ENCODE assay signal across 19 cellular contexts in the genomic region with DNA sequence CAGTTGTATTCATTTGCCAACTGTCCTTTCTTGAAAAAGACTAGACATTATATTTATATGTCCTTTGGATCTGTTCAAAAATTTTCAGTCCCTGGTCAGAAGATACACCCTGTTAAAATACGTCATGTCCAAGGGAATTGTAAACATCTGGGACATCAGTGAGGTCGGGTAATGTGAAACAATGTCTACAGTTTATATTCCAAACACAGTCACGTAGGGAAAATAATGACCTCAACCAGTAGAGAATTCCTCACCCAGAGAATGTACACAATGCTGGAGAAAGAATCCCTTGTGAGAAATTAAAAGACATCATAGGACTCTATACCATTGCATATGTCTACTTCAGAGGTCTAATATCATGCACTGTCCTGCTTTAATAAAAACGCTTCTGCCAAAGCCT.
"Had no signal": no experiment of that assay in that cellular context is flagged by ENCODE, and none has a peak within 500 bp of the region (broad histone marks: within the 10 kb centered on the region; RNA-seq: fewer than 3 reads in every experiment).

No MANE protein-coding gene starts in this region.

- H3K27me3 ChIP-seq: esophagus squamous epithelium, heart left ventricle, spleen, tibial artery, upper lobe of left lung, vagina had no signal

- ATAC-seq: heart left ventricle; left lobe of liver; natural killer cell; sciatic nerve; stimulated activated memory B cell treated with anti-CD40 and anti-IgM and Interleukin-4, amounts not matched to agents 10 μg/mL and 1 μg/mL and 100 μg/mL, for 72 hours had no signal

- H3K9me3 ChIP-seq: esophagus squamous epithelium, heart left ventricle, spleen, tibial artery, upper lobe of left lung, vagina had no signal

- H3K27ac ChIP-seq: esophagus squamous epithelium, heart left ventricle, spleen, tibial artery, upper lobe of left lung, vagina had no signal

- H3K4me1 ChIP-seq: esophagus squamous epithelium, heart left ventricle, spleen, tibial artery, upper lobe of left lung, vagina had no signal

- H3K36me3 ChIP-seq: esophagus squamous epithelium, heart left ventricle, spleen, tibial artery, upper lobe of left lung, vagina had no signal

- H3K4me3 ChIP-seq: esophagus squamous epithelium, heart left ventricle, spleen, tibial artery, upper lobe of left lung, vagina had no signal

- DNase-seq: dermis blood vessel endothelial cell; esophagus squamous epithelium; foreskin melanocyte; heart left ventricle; hypothalamus; islet precursor cell; mammary epithelial cell; natural killer cell; posterior cingulate gyrus; spleen; stimulated activated CD4-positive, alpha-beta T cell treated with anti-CD3 and anti-CD28 coated beads, Interleukin-15, amount 100 ng/mL, for 24 hours; stimulated activated CD4-positive, alpha-beta T cell treated with anti-CD3 and anti-CD28 coated beads, Interleukin-1b, Interleukin-23, amount 100 ng/mL, for 48 hours; stimulated activated CD4-positive, alpha-beta T cell treated with anti-CD3 and anti-CD28 coated beads, Interleukin-4, amount 100 ng/mL, for 24 hours; tibial artery; upper lobe of left lung had no signal
